In genomic region chr1:183926978-183927377, GRCh38 we compare ENCODE assay signal across 21 cellular contexts.
A peak's percentile ranks its signal among the peaks of the same experiment; 100 is the strongest.
DNase-seq lines count a peak whose midpoint lies in the region; ATAC-seq and TF ChIP-seq lines count a peak whose summit lies in the region.
"Had no signal": no experiment of that assay in that cellular context is flagged by ENCODE, and none has a peak within 500 bp of the region (broad histone marks: within the 10 kb centered on the region; RNA-seq: fewer than 3 reads in every experiment).

No MANE protein-coding gene starts in this region.

- H3K4me1 ChIP-seq in fibroblast of lung (ENCODE audit: control insufficient read depth, extremely low read depth, insufficient read depth, low read length) = peaks cover 5% of the 10 kb centered on the region

- H3K27me3 ChIP-seq in fibroblast of lung (ENCODE audit: control insufficient read depth, insufficient read depth, low read length) = no peaks in the 10 kb centered on the region
- H3K27me3 ChIP-seq: sigmoid colon, vagina had no signal

- H3K79me2 ChIP-seq in fibroblast of lung (ENCODE audit: control insufficient read depth, insufficient read depth, low read length) = no peaks in the 10 kb centered on the region

- no peak for TF ChIP-seq CTCF in fibroblast of lung (conservative IDR thresholded peaks at IDR 0.05 in 1 of 2, IDR thresholded peaks at IDR 0.05 in 1 of 2; ENCODE audit: low read depth in 1 of 2, low read length in 2 of 2)

- no peak for ATAC-seq in HG03442 (IDR thresholded peaks at IDR 0.05; ENCODE audit: unreplicated experiment)
- ATAC-seq: effector memory CD8-positive, alpha-beta T cell; T-helper 17 cell had no signal

- H3K4me3 ChIP-seq in fibroblast of lung (replicated peaks in 1 of 4; ENCODE audit: control extremely low read depth in 1 of 4, insufficient read depth in 1 of 4, low read depth in 3 of 4, low read length in 4 of 4) = no peak overlapping the region
- H3K4me3 ChIP-seq: sigmoid colon, SK-N-MC, vagina had no signal

- H3K4me2 ChIP-seq in fibroblast of lung (ENCODE audit: extremely low read depth, insufficient read depth, low read length) = no peak overlapping the region

- H3K9ac ChIP-seq in fibroblast of lung (ENCODE audit: insufficient read depth, low read length) = no peak overlapping the region

- H2AFZ ChIP-seq in fibroblast of lung (ENCODE audit: low read length) = no peak overlapping the region

- H4K20me1 ChIP-seq in fibroblast of lung (ENCODE audit: control insufficient read depth, extremely low read depth, insufficient read depth, low read length) = no peaks in the 10 kb centered on the region

- H3K9me3 ChIP-seq in fibroblast of lung (ENCODE audit: control insufficient read depth, insufficient read depth, low read depth, low read length) = no peaks in the 10 kb centered on the region
- H3K9me3 ChIP-seq: sigmoid colon, vagina had no signal

- H3K36me3 ChIP-seq in fibroblast of lung (ENCODE audit: control insufficient read depth, insufficient read depth, low read length) = peaks cover 9% of the 10 kb centered on the region

- H3K27ac ChIP-seq in fibroblast of lung (ENCODE audit: insufficient read depth, low read length) = no peak overlapping the region
- H3K27ac ChIP-seq: sigmoid colon, SK-N-MC, vagina, VCaP had no signal

- DNase-seq in EH (ENCODE audit: low read depth) (peak; percentile 67), amniotic epithelial cell (ENCODE audit: low read depth) (peak; percentile 78), fibroblast of lung (ENCODE audit: low read depth in 2 of 2) (peak; percentile 47 to 81), kidney glomerular epithelial cell (lab: John Stamatoyannopoulos, UW) (peak; percentile 20), NCI-H2029 (lab: John Stamatoyannopoulos, UW) (no peak), NCI-H82 treated with DMSO at 0.1 percent for 48 hours (lab: John Stamatoyannopoulos, UW; ENCODE audit: unreplicated experiment) (no peak), inferior parietal cortex (ENCODE audit: extremely low spot score) (no peak)
- DNase-seq: activated CD4-positive, alpha-beta T cell treated with anti-CD3 and anti-CD28 coated beads, Interleukin-2, amount 10 ng/mL, durations not matched to agents 24 days and 14 days; activated effector memory CD4-positive, alpha-beta T cell treated with Interleukin-2 at 50 U/mL for 16 hours; C1 segment of cervical spinal cord; effector memory CD8-positive, alpha-beta T cell; H9; head of caudate nucleus; NCI-H1417; NCI-H510A; sigmoid colon; T-helper 17 cell had no signal

Comparison
In these comparisons a context has a peak if more than half of its experiments do, and no peak if none do; other contexts are left out.
1. DNase-seq: peak in EH (single experiment), amniotic epithelial cell (single experiment), fibroblast of lung (2 of 2) and kidney glomerular epithelial cell (single experiment); none in NCI-H2029 (single experiment), NCI-H82 treated with DMSO at 0.1 percent for 48 hours (single experiment) and inferior parietal cortex (single experiment).